8 cellular contexts compared by ENCODE assay signal in genomic region chr10:110918269-110918632, GRCh38. TPM values are rescaled to one million over a fixed set of nuclear protein-coding genes. Genes with fewer than 3 reads are reported as not detected.
A peak's percentile ranks its signal among the peaks of the same experiment; 100 is the strongest.
DNase-seq lines count a peak whose midpoint lies in the region; ATAC-seq, FAIRE-seq and TF ChIP-seq lines count a peak whose summit lies in the region.

No MANE protein-coding gene starts in this region.

- H3K4me2 ChIP-seq in smooth muscle cell = peak overlapping the region; percentile 86

- TF ChIP-seq POLR2A in H54 (IDR thresholded peaks at IDR 0.05; ENCODE audit: low read depth, low read length) (no peak), body of pancreas (IDR thresholded peaks at IDR 0.05) (no peak)

- TF ChIP-seq CTCF in body of pancreas (IDR thresholded peaks at IDR 0.05) (peak in 4 of 7 experiments; percentile 4 to 29 (median 24)), smooth muscle cell (IDR thresholded peaks at IDR 0.05; ENCODE audit: borderline replicate concordance, insufficient read depth, poor library complexity, severe bottlenecking) (no peak)

- FAIRE-seq in A204.1 (lab: Jason Lieb, UNC) = peak; percentile 98
- peak; percentile 81 for FAIRE-seq in H54 (lab: Jason Lieb, UNC)

- H2AFZ ChIP-seq in smooth muscle cell (ENCODE audit: low read depth) = peak overlapping the region; percentile 57

- no peaks in the 10 kb centered on the region for H3K9me3 ChIP-seq in body of pancreas
- no peaks in the 10 kb centered on the region for H3K9me3 ChIP-seq in iPS-18a (ENCODE audit: control insufficient read depth, low read depth, low read length)
- H3K9me3 ChIP-seq in smooth muscle cell (replicated peaks; ENCODE audit: low read depth) = no peaks in the 10 kb centered on the region

- H3K27ac ChIP-seq in body of pancreas (peak overlapping the region; percentile 98 to 100 (median 100)), iPS-18a (ENCODE audit: low read length) (peak overlapping the region; percentile 37), smooth muscle cell (ENCODE audit: low read depth) (peak overlapping the region; percentile 99)

- peaks cover 8% of the 10 kb centered on the region for H3F3A ChIP-seq in smooth muscle cell (ENCODE audit: low read depth)

- intact Hi-C loops in body of pancreas (cut with DNase I) = no loop called here

- WGBS in body of pancreas, 2 donors = 1% methylated on average over 13 of the region's 13 CpGs
- 2% methylated on average over 9 of the region's 13 CpGs for WGBS in smooth muscle cell (ENCODE audit: low lambda C conversion rate)

- peaks cover 40% of the 10 kb centered on the region for H3K79me2 ChIP-seq in smooth muscle cell (ENCODE audit: low read depth)

- peak overlapping the region; percentile 89 for H3K9ac ChIP-seq in iPS-18a (ENCODE audit: low read length)
- H3K9ac ChIP-seq in smooth muscle cell (ENCODE audit: low read depth) = peak overlapping the region; percentile 99

- H3K27me3 ChIP-seq in body of pancreas = no peaks in the 10 kb centered on the region
- H3K27me3 ChIP-seq in iPS-18a (ENCODE audit: control insufficient read depth, insufficient read depth, low read length) = no peaks in the 10 kb centered on the region
- no peaks in the 10 kb centered on the region for H3K27me3 ChIP-seq in smooth muscle cell (ENCODE audit: low read depth)

- DNase-seq in H54 (ENCODE audit: insufficient read length, low spot score) (peak; percentile 72), RPMI7951 (ENCODE audit: low read depth) (peak; percentile 93), body of pancreas (peak; percentile 95 to 98 (median 97)), smooth muscle cell (lab: John Stamatoyannopoulos, UW; ENCODE audit: unreplicated experiment) (no peak)

- H3K36me3 ChIP-seq in body of pancreas (replicated peaks in 1 of 2; ENCODE audit: insufficient read depth in 1 of 2, low read depth in 2 of 2) (no peaks in the 10 kb centered on the region), iPS-18a (ENCODE audit: control insufficient read depth, low read depth, low read length) (no peaks in the 10 kb centered on the region), smooth muscle cell (ENCODE audit: low read depth) (no peaks in the 10 kb centered on the region)

- ATAC-seq in body of pancreas = no peak
- no peak for ATAC-seq in GM21367 (IDR thresholded peaks at IDR 0.05; ENCODE audit: unreplicated experiment)
- ATAC-seq in GM19452 (IDR thresholded peaks at IDR 0.05; ENCODE audit: unreplicated experiment) = no peak

- H3K4me1 ChIP-seq in body of pancreas (peaks cover 46% of the 10 kb centered on the region), iPS-18a (ENCODE audit: control insufficient read depth, low read depth, low read length) (peaks cover 19% of the 10 kb centered on the region), smooth muscle cell (ENCODE audit: low read depth) (peaks cover 25% of the 10 kb centered on the region)

- H3K4me3 ChIP-seq in body of pancreas (peak overlapping the region; percentile 33 to 68), iPS-18a (ENCODE audit: low read length) (peak overlapping the region; percentile 89), smooth muscle cell (peak overlapping the region; percentile 70)

- H4K20me1 ChIP-seq in smooth muscle cell (ENCODE audit: low read depth) = peaks cover 34% of the 10 kb centered on the region

RNA-seq across cellular contexts. Expression of gene BBIP1, which starts 0.7 kb away (rescaled TPM):
- total RNA-seq in RPMI7951 (2014; rRNA removed; shearing (Covaris generic)) = 32.5 and 37.7 TPM in 2 replicates
- 10 to 100 TPM in 1 of 2 donors, 1 to 10 TPM in 1; 2.0 to 22.3 TPM for total RNA-seq in body of pancreas
- 19.5 and 22.3 TPM in 2 replicates for total RNA-seq in smooth muscle cell
- 17.8 and 26.3 TPM in 2 replicates for polyA plus RNA-seq in smooth muscle cell

RNA-seq across cellular contexts. Expression of gene SHOC2, which starts 1.2 kb away (rescaled TPM):
- 27.3 and 35.3 TPM in 2 replicates for total RNA-seq in RPMI7951 (2014; rRNA removed; shearing (Covaris generic))
- total RNA-seq in body of pancreas (10 to 100 TPM; 24.1 to 26.0 TPM), smooth muscle cell (45.1 and 54.4 TPM in 2 replicates)
- 19.3 and 22.7 TPM in 2 replicates for polyA plus RNA-seq in smooth muscle cell

RNA-seq across cellular contexts. Expression of gene PDCD4, which starts 46.5 kb away (rescaled TPM):
- 15.5 and 16.3 TPM in 2 replicates for total RNA-seq in RPMI7951 (2014; rRNA removed; shearing (Covaris generic))
- 100 to 1,000 TPM; 332 to 458 TPM for total RNA-seq in body of pancreas
- total RNA-seq in smooth muscle cell = 67.0 and 73.5 TPM in 2 replicates
- polyA plus RNA-seq in smooth muscle cell = 124 and 141 TPM in 2 replicates

Comparison
In these comparisons a context has a peak if more than half of its experiments do, and no peak if none do; other contexts are left out.
1. H3K27ac ChIP-seq: peak in every context shown above with its lines; median percentile 100 in body of pancreas; 99 in smooth muscle cell; 37 in iPS-18a.